9 cellular contexts compared by ENCODE assay signal in the genomic region with DNA sequence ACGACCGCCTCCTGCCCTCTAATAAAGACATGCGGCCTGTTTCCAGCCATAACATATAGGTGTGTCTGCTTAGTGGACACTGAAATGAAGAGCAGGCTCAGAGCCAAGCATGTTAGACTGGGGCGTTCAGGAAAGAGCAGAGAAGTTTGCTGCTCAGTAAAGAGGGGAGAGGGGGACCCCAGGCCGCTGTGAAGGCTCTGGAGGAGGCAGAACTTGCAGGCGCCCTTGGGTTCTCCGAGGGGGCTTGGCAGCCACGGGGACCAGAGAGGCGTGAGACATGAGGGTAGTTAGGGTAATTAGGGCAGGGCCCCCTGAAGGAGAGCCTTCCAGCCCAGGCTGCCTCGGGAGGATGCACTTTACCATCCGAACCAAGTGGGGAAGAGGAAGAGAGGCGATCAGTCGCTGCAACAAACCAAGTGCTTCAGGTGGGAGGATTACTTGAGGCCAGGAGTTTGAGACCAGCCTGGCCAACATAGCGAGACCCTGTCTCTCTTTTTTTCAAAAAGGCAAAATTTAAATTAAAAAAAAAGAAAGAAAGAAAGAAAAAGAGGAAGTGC.
DNase-seq lines count a peak whose midpoint lies in the region; ATAC-seq and TF ChIP-seq lines count a peak whose summit lies in the region.
"Had no signal": no experiment of that assay in that cellular context is flagged by ENCODE, and none has a peak within 500 bp of the region (broad histone marks: within the 10 kb centered on the region; RNA-seq: fewer than 3 reads in every experiment).

No MANE protein-coding gene starts in this region.

- H3K36me3 ChIP-seq in BLaER1 (no peaks in the 10 kb centered on the region), neuron (ENCODE audit: insufficient read depth, low read length) (no peaks in the 10 kb centered on the region)
- H3K36me3 ChIP-seq: adrenal gland had no signal

- TF ChIP-seq CTCF in NB4 (IDR thresholded peaks at IDR 0.05; ENCODE audit: low read depth, low read length) (no peak), choroid plexus epithelial cell (conservative IDR thresholded peaks at IDR 0.05; ENCODE audit: low read depth, low read length) (no peak)

- H3K9me3 ChIP-seq in BLaER1 (no peaks in the 10 kb centered on the region), neuron (ENCODE audit: low read length) (no peaks in the 10 kb centered on the region)
- H3K9me3 ChIP-seq: adrenal gland had no signal

- H3K27me3 ChIP-seq in BLaER1 (no peaks in the 10 kb centered on the region), neuron (ENCODE audit: insufficient read depth, low read length) (peaks cover 4% of the 10 kb centered on the region)

- peak; percentile 13 for DNase-seq in NB4 (ENCODE audit: low read depth)
- no peak for DNase-seq in choroid plexus epithelial cell (ENCODE audit: low read depth)
- DNase-seq in hepatic stellate cell (ENCODE audit: low spot score): no peak
- no peak for DNase-seq in AG20443 (ENCODE audit: low spot score)

- H4K20me1 ChIP-seq in BLaER1: no peaks in the 10 kb centered on the region

- H3K4me1 ChIP-seq in BLaER1 (peaks cover 40% of the 10 kb centered on the region), neuron (ENCODE audit: insufficient read depth, low read length) (peaks cover 3% of the 10 kb centered on the region)

- H3K4me2 ChIP-seq in BLaER1: peak overlapping the region; percentile 85

- peak overlapping the region; percentile 68 for H2AFZ ChIP-seq in neuron (ENCODE audit: low read depth, low read length)

- peak overlapping the region; percentile 75 for H3K27ac ChIP-seq in BLaER1

- peak overlapping the region; percentile 64 for H3K9ac ChIP-seq in BLaER1

- ATAC-seq in HG03354 (IDR thresholded peaks at IDR 0.05; ENCODE audit: poor library complexity, severe bottlenecking, unreplicated experiment) (no peak), GM21825 (IDR thresholded peaks at IDR 0.05; ENCODE audit: unreplicated experiment) (no peak)

- no peak for TF ChIP-seq POLR2A in NB4 (IDR thresholded peaks at IDR 0.05; ENCODE audit: extremely low read depth, insufficient read length)

- H3K4me3 ChIP-seq in BLaER1: peak overlapping the region; percentile 57; the same call in 1 of the 2 replicates
- no peak overlapping the region for H3K4me3 ChIP-seq in NB4 (ENCODE audit: low read depth, low read length)
- H3K4me3 ChIP-seq in choroid plexus epithelial cell (ENCODE audit: low read depth, low read length): peak overlapping the region; percentile 63
- no peak overlapping the region for H3K4me3 ChIP-seq in neuron (ENCODE audit: low read length)

Comparison
In these comparisons a context has a peak if more than half of its experiments do, and no peak if none do; other contexts are left out.
1. H3K4me3 ChIP-seq: peak in BLaER1 (single experiment) and choroid plexus epithelial cell (single experiment); none in NB4 (single experiment) and neuron (single experiment).